Comparison of ENCODE assay signal across 23 cellular contexts in the genomic region with DNA sequence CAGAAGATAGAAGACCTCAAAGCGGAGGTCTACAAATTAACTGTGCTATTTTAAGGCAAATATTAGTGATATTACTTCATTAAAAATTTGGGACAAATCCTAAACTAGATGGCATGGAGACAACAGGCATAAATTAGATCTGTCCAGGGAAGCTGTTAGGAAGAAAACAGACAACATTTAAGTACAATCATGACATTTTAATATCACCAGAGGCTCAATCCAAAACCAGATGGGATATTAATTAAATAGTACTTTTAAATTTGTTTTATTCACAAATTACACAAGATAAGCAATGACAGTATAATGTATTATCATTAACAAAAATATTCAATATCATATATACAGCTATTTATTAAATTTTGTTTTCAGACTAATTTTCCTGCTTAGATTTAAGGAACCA.
"Had no signal": no experiment of that assay in that cellular context is flagged by ENCODE, and none has a peak within 500 bp of the region (broad histone marks: within the 10 kb centered on the region; RNA-seq: fewer than 3 reads in every experiment).

No MANE protein-coding gene starts in this region.

- H3K9me3 ChIP-seq: esophagus squamous epithelium, gastrocnemius medialis, heart right ventricle, left lung, lower lobe of right lung had no signal

- H3K36me3 ChIP-seq: gastrocnemius medialis, lower lobe of right lung had no signal

- H3K27ac ChIP-seq: coronary artery, dorsolateral prefrontal cortex, epithelial cell of prostate, esophagus squamous epithelium, gastrocnemius medialis, heart right ventricle, left lung, lower lobe of right lung had no signal

- H3K4me1 ChIP-seq: esophagus squamous epithelium, gastrocnemius medialis, heart right ventricle, left lung, lower lobe of right lung had no signal

- DNase-seq: dermis blood vessel endothelial cell; dorsolateral prefrontal cortex; effector CD4-positive, alpha-beta T cell; effector memory CD4-positive, alpha-beta T cell; endodermal cell; erythroblast; esophagus squamous epithelium; foreskin fibroblast; foreskin melanocyte; gastrocnemius medialis; glutamatergic neuron; head of caudate nucleus; heart right ventricle; hippocampal formation; left cardiac atrium; left lung; left ventricle myocardium superior; lower lobe of right lung; mesendoderm; midbrain had no signal

- H3K4me3 ChIP-seq: coronary artery, dorsolateral prefrontal cortex, esophagus squamous epithelium, gastrocnemius medialis, heart right ventricle, left lung, lower lobe of right lung had no signal

- H3K27me3 ChIP-seq: dorsolateral prefrontal cortex, esophagus squamous epithelium, gastrocnemius medialis, heart right ventricle, left lung had no signal

- ATAC-seq: esophagus mucosa, gastrocnemius medialis, heart right ventricle, left cardiac atrium, left lung, left ventricle myocardium superior, lower lobe of right lung had no signal
